ENCODE assay signal across 1 cellular context in the genomic region with DNA sequence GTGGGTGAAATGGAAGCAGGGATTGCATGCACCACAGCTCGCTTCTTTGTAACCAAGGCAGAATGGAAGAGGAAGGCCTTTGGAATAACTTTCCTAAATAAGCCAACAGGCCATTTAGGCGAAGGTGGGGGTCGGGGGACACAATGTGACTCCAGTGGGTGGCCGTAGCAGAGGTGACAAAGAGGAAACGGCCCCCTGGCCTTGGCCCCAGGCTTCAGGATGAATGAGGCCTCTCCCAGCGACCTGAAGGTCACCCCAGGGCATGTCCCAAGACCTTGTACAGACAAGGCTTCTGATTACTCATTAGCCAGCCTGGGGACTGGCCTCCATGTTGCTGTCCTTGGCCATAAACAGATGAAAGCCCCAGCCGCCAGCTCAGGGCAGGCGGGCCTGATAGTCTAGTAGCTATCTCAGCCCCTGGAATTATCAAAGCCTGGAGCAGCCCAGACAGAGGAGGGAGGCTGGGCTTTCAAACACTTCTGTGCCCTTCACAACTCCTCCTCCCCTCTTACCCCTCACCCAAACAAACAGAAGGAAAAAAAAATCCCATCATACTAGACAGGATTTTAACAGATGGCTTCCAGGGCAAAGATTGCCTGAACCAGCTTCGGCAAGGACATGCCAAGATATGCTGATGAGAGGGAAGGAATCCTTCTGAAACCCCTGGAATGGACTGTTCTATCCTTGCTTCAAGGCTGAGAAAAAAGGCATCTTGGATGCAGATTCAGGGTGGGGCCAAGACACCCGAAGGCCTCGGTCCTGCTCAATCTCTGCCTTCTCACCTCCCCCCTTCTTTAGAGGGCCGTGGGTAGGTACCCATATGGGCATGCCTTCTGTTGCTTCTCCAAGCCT.
TF ChIP-seq lines count a peak whose summit lies in the region.

No MANE protein-coding gene starts in this region.

TF ChIP-seq in WTC11, 78 proteins besides CTCF, POLR2A, EP300 and RAD21 (continued from another document):
- TF ChIP-seq, protein P1, sequence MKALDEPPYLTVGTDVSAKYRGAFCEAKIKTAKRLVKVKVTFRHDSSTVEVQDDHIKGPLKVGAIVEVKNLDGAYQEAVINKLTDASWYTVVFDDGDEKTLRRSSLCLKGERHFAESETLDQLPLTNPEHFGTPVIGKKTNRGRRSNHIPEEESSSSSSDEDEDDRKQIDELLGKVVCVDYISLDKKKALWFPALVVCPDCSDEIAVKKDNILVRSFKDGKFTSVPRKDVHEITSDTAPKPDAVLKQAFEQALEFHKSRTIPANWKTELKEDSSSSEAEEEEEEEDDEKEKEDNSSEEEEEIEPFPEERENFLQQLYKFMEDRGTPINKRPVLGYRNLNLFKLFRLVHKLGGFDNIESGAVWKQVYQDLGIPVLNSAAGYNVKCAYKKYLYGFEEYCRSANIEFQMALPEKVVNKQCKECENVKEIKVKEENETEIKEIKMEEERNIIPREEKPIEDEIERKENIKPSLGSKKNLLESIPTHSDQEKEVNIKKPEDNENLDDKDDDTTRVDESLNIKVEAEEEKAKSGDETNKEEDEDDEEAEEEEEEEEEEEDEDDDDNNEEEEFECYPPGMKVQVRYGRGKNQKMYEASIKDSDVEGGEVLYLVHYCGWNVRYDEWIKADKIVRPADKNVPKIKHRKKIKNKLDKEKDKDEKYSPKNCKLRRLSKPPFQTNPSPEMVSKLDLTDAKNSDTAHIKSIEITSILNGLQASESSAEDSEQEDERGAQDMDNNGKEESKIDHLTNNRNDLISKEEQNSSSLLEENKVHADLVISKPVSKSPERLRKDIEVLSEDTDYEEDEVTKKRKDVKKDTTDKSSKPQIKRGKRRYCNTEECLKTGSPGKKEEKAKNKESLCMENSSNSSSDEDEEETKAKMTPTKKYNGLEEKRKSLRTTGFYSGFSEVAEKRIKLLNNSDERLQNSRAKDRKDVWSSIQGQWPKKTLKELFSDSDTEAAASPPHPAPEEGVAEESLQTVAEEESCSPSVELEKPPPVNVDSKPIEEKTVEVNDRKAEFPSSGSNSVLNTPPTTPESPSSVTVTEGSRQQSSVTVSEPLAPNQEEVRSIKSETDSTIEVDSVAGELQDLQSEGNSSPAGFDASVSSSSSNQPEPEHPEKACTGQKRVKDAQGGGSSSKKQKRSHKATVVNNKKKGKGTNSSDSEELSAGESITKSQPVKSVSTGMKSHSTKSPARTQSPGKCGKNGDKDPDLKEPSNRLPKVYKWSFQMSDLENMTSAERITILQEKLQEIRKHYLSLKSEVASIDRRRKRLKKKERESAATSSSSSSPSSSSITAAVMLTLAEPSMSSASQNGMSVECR (CRISPR knock-in tag; IDR thresholded peaks at IDR 0.05; ENCODE audit: borderline replicate concordance), result no peak
